Comparison of ENCODE assay signal across 12 cellular contexts in the genomic region with DNA sequence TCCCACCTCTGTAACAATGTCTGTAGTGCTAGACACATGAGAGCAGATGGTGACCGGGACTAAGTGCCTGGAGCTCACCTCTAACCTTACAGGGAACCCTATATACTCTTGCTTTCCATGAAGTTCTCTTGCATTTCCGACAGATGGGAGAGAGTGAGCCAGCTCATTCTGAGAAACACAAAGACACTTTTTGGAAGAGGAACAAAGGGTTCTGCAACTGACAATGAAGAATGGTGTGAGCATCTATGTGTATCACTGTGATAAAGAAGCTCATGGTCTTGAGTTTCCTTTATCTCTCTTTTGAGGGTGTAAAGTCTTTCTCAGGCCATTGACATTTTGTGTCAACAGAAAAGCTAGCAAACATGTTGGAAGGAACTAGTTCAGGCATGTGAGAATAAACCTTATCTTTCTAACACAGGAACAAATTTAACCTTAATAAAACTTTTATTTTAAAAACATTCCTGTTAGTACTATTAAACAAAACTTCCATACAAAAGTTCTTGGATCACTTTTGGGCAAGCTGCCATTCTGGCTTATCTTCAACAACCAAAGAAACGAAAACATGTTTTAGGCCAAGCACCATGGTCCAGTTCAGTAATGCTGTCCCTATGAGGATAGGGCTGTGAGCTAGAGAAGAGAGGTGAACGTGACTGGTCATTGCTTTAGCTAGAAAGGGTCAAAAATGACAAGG.
A peak's percentile ranks its signal among the peaks of the same experiment; 100 is the strongest.
DNase-seq lines count a peak whose midpoint lies in the region; ATAC-seq and TF ChIP-seq lines count a peak whose summit lies in the region.
"Had no signal": no experiment of that assay in that cellular context is flagged by ENCODE, and none has a peak within 500 bp of the region (broad histone marks: within the 10 kb centered on the region; RNA-seq: fewer than 3 reads in every experiment).

No MANE protein-coding gene starts in this region.

- no peak overlapping the region for H3K4me3 Mint-ChIP-seq in nephron

- H3K27me3 ChIP-seq in ascending aorta (no peaks in the 10 kb centered on the region), aorta (ENCODE audit: control insufficient read depth in 1 of 2, insufficient read depth in 2 of 2, low read length in 1 of 2) (no peaks in the 10 kb centered on the region)

- H3K4me1 ChIP-seq in ascending aorta (peaks cover 14 to 31% of the 10 kb centered on the region in 2 donors), aorta (ENCODE audit: control insufficient read depth in 1 of 2, insufficient read depth in 2 of 2, low read length in 2 of 2) (peaks cover 11 to 13% of the 10 kb centered on the region in 2 donors)

- peaks cover 4% of the 10 kb centered on the region for H3K9me3 Mint-ChIP-seq in nephron

- H3K27me3 Mint-ChIP-seq in nephron (ENCODE audit: low read depth) = no peaks in the 10 kb centered on the region

- ATAC-seq in aorta (ENCODE audit: low FRiP score) (peak; percentile 90), HG03159 (IDR thresholded peaks at IDR 0.05; ENCODE audit: unreplicated experiment) (no peak)

- 4 to 12% methylated on average over 4 of the region's 4 CpGs for WGBS in aorta, 2 donors

- peaks cover 7% of the 10 kb centered on the region for H3K36me3 Mint-ChIP-seq in nephron (ENCODE audit: low read depth)

- H3K9me3 ChIP-seq in ascending aorta (no peaks in the 10 kb centered on the region), aorta (ENCODE audit: control insufficient read depth, low read length) (no peaks in the 10 kb centered on the region)

- H3K27ac ChIP-seq in ascending aorta (peak overlapping the region; percentile 74 to 89), aorta (ENCODE audit: low read depth in 1 of 2, low read length in 2 of 2) (peak overlapping the region; percentile 90 to 94)

- H3K36me3 ChIP-seq in ascending aorta (no peaks in the 10 kb centered on the region), aorta (ENCODE audit: control insufficient read depth in 1 of 2, insufficient read depth in 2 of 2, low read length in 1 of 2) (no peaks in the 10 kb centered on the region)

- intact Hi-C loops in ascending aorta (cut with DNase I) = no loop called here
- intact Hi-C loops in aorta (cut with DNase I) = loop anchor here in 1 of 2 donors (5.0 kb wide), 1 partner anchor 40 kb away; no protein-coding TSS in a partner anchor

- TF ChIP-seq CTCF in ascending aorta (IDR thresholded peaks at IDR 0.05) = no peak
- no peak for TF ChIP-seq CTCF in nephron (IDR thresholded peaks at IDR 0.05; ENCODE audit: unreplicated experiment in 3 of 3)

- H3K4me3 ChIP-seq in ascending aorta = no peak overlapping the region
- H3K4me3 ChIP-seq in aorta (ENCODE audit: low read length in 2 of 2) = no peak overlapping the region

- DNase-seq in ascending aorta (ENCODE audit: low spot score in 2 of 2) = peak in 1 of 2 donors; percentile 88
- peak; percentile 33 for DNase-seq in fibroblast of the conjunctiva (ENCODE audit: low read depth)
- DNase-seq in aorta = peak in 1 of 2 donors; percentile 52
- no peak for DNase-seq in NCI-H1092 treated with DMSO at 0.1 percent for 48 hours (lab: John Stamatoyannopoulos, UW)
- no peak for DNase-seq in occipital lobe (lab: John Stamatoyannopoulos, UW)
- DNase-seq: activated CD4-positive, alpha-beta T cell treated with anti-CD3 and anti-CD28 coated beads, Interleukin-2, amount 50 U/mL, for 4 hours; activated naive CD4-positive, alpha-beta T cell treated with Interleukin-2 at 50 U/mL for 16 hours; DMS 273 treated with DMSO at 0.1 percent for 48 hours; effector CD8-positive, alpha-beta T cell; NCI-H146 had no signal

- H3K27ac Mint-ChIP-seq in nephron = peak overlapping the region; percentile 39 to 96 (median 79)

- peaks cover 20% of the 10 kb centered on the region for H3K4me1 Mint-ChIP-seq in nephron
